20 cellular contexts compared by ENCODE assay signal in the genomic region with DNA sequence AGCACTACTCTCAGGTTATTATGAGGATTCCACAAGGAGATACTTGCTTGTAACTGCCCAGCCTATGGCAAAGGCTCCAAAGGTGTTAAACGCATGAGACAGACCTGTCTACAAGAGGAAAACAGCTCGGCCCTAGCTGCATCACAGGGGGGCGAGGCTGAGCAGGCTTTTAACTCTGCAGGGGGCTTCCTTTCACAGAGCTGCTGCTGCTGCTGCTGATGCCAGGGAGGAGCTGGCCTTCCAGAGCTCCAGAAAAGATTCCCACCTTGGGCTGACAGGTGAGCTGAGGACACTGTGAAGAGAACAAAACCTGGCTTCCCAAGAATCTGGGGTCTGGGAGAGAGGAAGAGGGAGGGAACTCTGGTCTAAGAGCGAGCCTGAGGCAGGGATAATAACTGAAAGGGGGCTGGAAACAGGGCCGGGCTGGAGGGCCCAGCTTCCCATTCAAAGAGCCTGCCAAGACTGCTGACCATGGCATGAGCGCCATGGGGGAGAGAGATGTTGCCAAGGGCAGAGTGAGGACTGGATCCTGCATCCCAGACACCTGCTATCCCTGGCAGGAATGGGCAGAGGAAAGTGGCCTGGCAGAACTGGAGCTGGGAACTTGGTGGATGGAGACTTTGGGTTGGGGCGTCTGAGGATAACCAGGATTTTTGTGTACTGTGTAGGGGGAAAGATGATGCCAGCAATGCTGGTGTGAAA.
"Had no signal": no experiment of that assay in that cellular context is flagged by ENCODE, and none has a peak within 500 bp of the region (broad histone marks: within the 10 kb centered on the region; RNA-seq: fewer than 3 reads in every experiment).

No MANE protein-coding gene starts in this region.

- H3K27me3 ChIP-seq: gastroesophageal sphincter, suprapubic skin, upper lobe of left lung had no signal

- H3K4me3 ChIP-seq: gastroesophageal sphincter, heart right ventricle, psoas muscle, skin epidermis, suprapubic skin, upper lobe of left lung had no signal

- H3K36me3 Mint-ChIP-seq: activated CD8-positive, alpha-beta memory T cell treated with anti-CD3 and anti-CD28 coated beads, Interleukin-2, amount 10 ng/mL, durations not matched to agents 7 days and 5 days; activated naive CD8-positive, alpha-beta T cell treated with anti-CD3 and anti-CD28 coated beads for 36 hours; brain; memory B cell; naive thymus-derived CD4-positive, alpha-beta T cell had no signal

- ATAC-seq: activated CD8-positive, alpha-beta memory T cell treated with anti-CD3 and anti-CD28 coated beads, Interleukin-2, amount 10 ng/mL, durations not matched to agents 7 days and 5 days; esophagus mucosa; gastroesophageal sphincter; heart right ventricle; naive thymus-derived CD4-positive, alpha-beta T cell; right cardiac atrium; stimulated activated naive CD8-positive, alpha-beta T cell treated with anti-CD3 and anti-CD28 coated beads, Interleukin-15, amount 100 ng/mL, for 72 hours had no signal

- H3K36me3 ChIP-seq: gastroesophageal sphincter, heart right ventricle, suprapubic skin, upper lobe of left lung had no signal

- H3K27ac ChIP-seq: gastroesophageal sphincter, heart right ventricle, psoas muscle, skin epidermis, suprapubic skin, upper lobe of left lung had no signal

- H3K9me3 Mint-ChIP-seq: activated CD4-positive, alpha-beta memory T cell treated with anti-CD3 and anti-CD28 coated beads, Interleukin-2, amount 10 ng/mL, durations not matched to agents 7 days and 5 days; activated naive CD8-positive, alpha-beta T cell treated with anti-CD3 and anti-CD28 coated beads for 36 hours; brain; memory B cell; naive thymus-derived CD4-positive, alpha-beta T cell; stimulated activated naive CD8-positive, alpha-beta T cell treated with anti-CD3 and anti-CD28 coated beads, Interleukin-15, amount 100 ng/mL, for 72 hours had no signal

- H3K27me3 Mint-ChIP-seq: activated CD4-positive, alpha-beta memory T cell treated with anti-CD3 and anti-CD28 coated beads, Interleukin-2, amount 10 ng/mL, durations not matched to agents 7 days and 5 days; activated CD8-positive, alpha-beta memory T cell treated with anti-CD3 and anti-CD28 coated beads, Interleukin-2, amount 10 ng/mL, durations not matched to agents 7 days and 5 days; activated naive CD8-positive, alpha-beta T cell treated with anti-CD3 and anti-CD28 coated beads for 36 hours; stimulated activated naive CD8-positive, alpha-beta T cell treated with anti-CD3 and anti-CD28 coated beads, Interleukin-15, amount 100 ng/mL, for 72 hours had no signal

- H3K27ac Mint-ChIP-seq: activated CD4-positive, alpha-beta memory T cell treated with anti-CD3 and anti-CD28 coated beads, Interleukin-2, amount 10 ng/mL, durations not matched to agents 7 days and 5 days; activated CD8-positive, alpha-beta memory T cell treated with anti-CD3 and anti-CD28 coated beads, Interleukin-2, amount 10 ng/mL, durations not matched to agents 7 days and 5 days; activated naive CD8-positive, alpha-beta T cell treated with anti-CD3 and anti-CD28 coated beads for 36 hours; memory B cell; naive thymus-derived CD4-positive, alpha-beta T cell; stimulated activated naive CD8-positive, alpha-beta T cell treated with anti-CD3 and anti-CD28 coated beads, Interleukin-15, amount 100 ng/mL, for 72 hours had no signal

- H3K9me3 ChIP-seq: gastroesophageal sphincter, heart right ventricle, psoas muscle, suprapubic skin, upper lobe of left lung had no signal

- H3K4me3 Mint-ChIP-seq: activated CD4-positive, alpha-beta memory T cell treated with anti-CD3 and anti-CD28 coated beads, Interleukin-2, amount 10 ng/mL, durations not matched to agents 7 days and 5 days; activated CD8-positive, alpha-beta memory T cell treated with anti-CD3 and anti-CD28 coated beads, Interleukin-2, amount 10 ng/mL, durations not matched to agents 7 days and 5 days; activated naive CD8-positive, alpha-beta T cell treated with anti-CD3 and anti-CD28 coated beads for 36 hours; brain; memory B cell; naive thymus-derived CD4-positive, alpha-beta T cell; stimulated activated naive CD8-positive, alpha-beta T cell treated with anti-CD3 and anti-CD28 coated beads, Interleukin-15, amount 100 ng/mL, for 72 hours had no signal

- DNase-seq: activated CD4-positive, alpha-beta memory T cell treated with anti-CD3 and anti-CD28 coated beads, Interleukin-2, amount 10 ng/mL, durations not matched to agents 7 days and 5 days; activated CD4-positive, alpha-beta T cell treated with anti-CD3 and anti-CD28 coated beads for 4 hours; activated CD8-positive, alpha-beta memory T cell treated with anti-CD3 and anti-CD28 coated beads, Interleukin-2, amount 10 ng/mL, durations not matched to agents 7 days and 5 days; activated naive CD4-positive, alpha-beta T cell; activated naive CD8-positive, alpha-beta T cell treated with anti-CD3 and anti-CD28 coated beads for 36 hours; central memory CD4-positive, alpha-beta T cell; effector CD4-positive, alpha-beta T cell; heart right ventricle; naive thymus-derived CD4-positive, alpha-beta T cell; psoas muscle; right cardiac atrium; stimulated activated CD4-positive, alpha-beta T cell treated with anti-CD3 and anti-CD28 coated beads, Interleukin-2, amount 100 ng/mL, for 48 hours; stimulated activated naive CD8-positive, alpha-beta T cell treated with anti-CD3 and anti-CD28 coated beads, Interleukin-15, amount 100 ng/mL, for 72 hours; upper lobe of left lung had no signal

- H3K4me1 ChIP-seq: gastroesophageal sphincter, suprapubic skin had no signal

- H3K4me1 Mint-ChIP-seq: activated CD4-positive, alpha-beta memory T cell treated with anti-CD3 and anti-CD28 coated beads, Interleukin-2, amount 10 ng/mL, durations not matched to agents 7 days and 5 days; activated CD8-positive, alpha-beta memory T cell treated with anti-CD3 and anti-CD28 coated beads, Interleukin-2, amount 10 ng/mL, durations not matched to agents 7 days and 5 days; activated naive CD8-positive, alpha-beta T cell treated with anti-CD3 and anti-CD28 coated beads for 36 hours; memory B cell; stimulated activated naive CD8-positive, alpha-beta T cell treated with anti-CD3 and anti-CD28 coated beads, Interleukin-15, amount 100 ng/mL, for 72 hours had no signal
